8 cellular contexts compared by ENCODE assay signal in the genomic region with DNA sequence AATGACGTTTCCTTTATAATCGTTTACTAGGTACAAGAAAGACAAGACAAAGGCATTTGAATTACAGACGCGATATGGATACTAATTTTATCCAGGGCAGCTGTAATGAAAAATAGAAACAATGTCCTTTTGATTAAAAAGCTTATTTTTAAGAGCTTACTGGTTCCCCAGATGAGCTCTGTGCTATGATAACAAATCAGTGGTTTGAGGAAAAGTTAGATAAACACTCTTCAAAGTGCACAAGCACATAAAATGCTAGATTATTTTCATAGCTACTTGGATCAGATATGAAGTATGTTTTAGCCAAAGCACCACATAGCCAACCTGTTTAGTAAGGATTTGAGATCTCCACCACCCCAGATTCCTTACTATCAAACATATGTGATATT. TPM values are rescaled to one million over a fixed set of nuclear protein-coding genes. Genes with fewer than 3 reads are reported as not detected.
A peak's percentile ranks its signal among the peaks of the same experiment; 100 is the strongest.
DNase-seq lines count a peak whose midpoint lies in the region; ATAC-seq, FAIRE-seq and TF ChIP-seq lines count a peak whose summit lies in the region.

No MANE protein-coding gene starts in this region.

- TF ChIP-seq POLR2A in gastrocnemius medialis (IDR thresholded peaks at IDR 0.05): no peak

- H3K27me3 ChIP-seq in gastrocnemius medialis: no peaks in the 10 kb centered on the region

- ATAC-seq in GM18508 (IDR thresholded peaks at IDR 0.05; ENCODE audit: insufficient read depth, unreplicated experiment) (peak; percentile 0), gastrocnemius medialis (no peak)

- no peak for DNase-seq in RWPE1 (ENCODE audit: low spot score)
- DNase-seq in fibroblast of mammary gland (ENCODE audit: low read depth): peak; percentile 19
- no peak for DNase-seq in gastrocnemius medialis
- DNase-seq in GM19239 (ENCODE audit: insufficient read length, low spot score): no peak
- no peak for DNase-seq in islet precursor cell
- DNase-seq in activated CD4-positive, alpha-beta T cell treated with anti-CD3 and anti-CD28 coated beads for 4 hours: no peak
- no peak for DNase-seq in amniotic stem cell (lab: John Stamatoyannopoulos, UW)

- peak overlapping the region; percentile 67 for H3K4me3 ChIP-seq in fibroblast of mammary gland (ENCODE audit: control insufficient read depth, low read depth, low read length)
- peak overlapping the region; percentile 79 to 100 (median 98) for H3K4me3 ChIP-seq in gastrocnemius medialis

- H3K9me3 ChIP-seq in gastrocnemius medialis: no peaks in the 10 kb centered on the region

- in situ Hi-C loops in gastrocnemius medialis (cut with MboI; ENCODE audit: low sequenced_read_pairs in 4 of 4): loop anchor here in 1 of 4 donors (5.0 kb wide), 1 partner anchor 52 kb away; the partner anchor contains the start of gene SNX14

- TF ChIP-seq CTCF in RWPE1 (conservative IDR thresholded peaks at IDR 0.05; ENCODE audit: low read depth) (no peak), fibroblast of mammary gland (conservative IDR thresholded peaks at IDR 0.05; ENCODE audit: control insufficient read depth, insufficient read depth, low read depth, low read length) (no peak), gastrocnemius medialis (IDR thresholded peaks at IDR 0.05 in 4 of 5, conservative IDR thresholded peaks at IDR 0.05 in 1 of 5) (no peak)

- FAIRE-seq in GM19239 (lab: Jason Lieb, UNC): no peak

- peaks cover 22 to 28% of the 10 kb centered on the region in 2 donors for H3K4me1 ChIP-seq in gastrocnemius medialis

- CTCF ChIA-PET in RWPE1 (lab: Yijun Ruan, JAX): interaction anchor here (0.8 kb wide), 1 partner anchor 23 kb away, joined by 6 read pairs; no protein-coding TSS in a partner anchor

- H3K27ac ChIP-seq in RWPE1: peak overlapping the region; percentile 100
- H3K27ac ChIP-seq in gastrocnemius medialis: peak overlapping the region; percentile 96 to 98 (median 98)

- POLR2A ChIA-PET in RWPE1 (lab: Yijun Ruan, JAX; ENCODE audit: low non-redundant PET): interaction anchor here (0.7 to 2.9 kb wide), 2 partner anchors 13 to 34 kb away, joined by 3 to 37 read pairs; no protein-coding TSS in a partner anchor

- intact Hi-C loops in gastrocnemius medialis (cut with DNase I; ENCODE audit: low total_unique reads): loop anchor here (5.0 kb wide), 1 partner anchor 1513 kb away; the partner anchor contains the start of gene ZNF292

- H3K36me3 ChIP-seq in gastrocnemius medialis: peaks cover 0 to 11% of the 10 kb centered on the region in 2 donors

RNA-seq across cellular contexts. Expression of gene SYNCRIP, which starts 1.7 kb away (rescaled TPM):
- total RNA-seq in gastrocnemius medialis: 10 to 100 TPM; 43.0 to 59.3 (median 54.5) TPM

RNA-seq across cellular contexts. Expression of gene SNX14, which starts 50.7 kb away (rescaled TPM):
- total RNA-seq in gastrocnemius medialis: 10 to 100 TPM; 16.0 to 38.5 (median 24.7) TPM
